In the genomic region with DNA sequence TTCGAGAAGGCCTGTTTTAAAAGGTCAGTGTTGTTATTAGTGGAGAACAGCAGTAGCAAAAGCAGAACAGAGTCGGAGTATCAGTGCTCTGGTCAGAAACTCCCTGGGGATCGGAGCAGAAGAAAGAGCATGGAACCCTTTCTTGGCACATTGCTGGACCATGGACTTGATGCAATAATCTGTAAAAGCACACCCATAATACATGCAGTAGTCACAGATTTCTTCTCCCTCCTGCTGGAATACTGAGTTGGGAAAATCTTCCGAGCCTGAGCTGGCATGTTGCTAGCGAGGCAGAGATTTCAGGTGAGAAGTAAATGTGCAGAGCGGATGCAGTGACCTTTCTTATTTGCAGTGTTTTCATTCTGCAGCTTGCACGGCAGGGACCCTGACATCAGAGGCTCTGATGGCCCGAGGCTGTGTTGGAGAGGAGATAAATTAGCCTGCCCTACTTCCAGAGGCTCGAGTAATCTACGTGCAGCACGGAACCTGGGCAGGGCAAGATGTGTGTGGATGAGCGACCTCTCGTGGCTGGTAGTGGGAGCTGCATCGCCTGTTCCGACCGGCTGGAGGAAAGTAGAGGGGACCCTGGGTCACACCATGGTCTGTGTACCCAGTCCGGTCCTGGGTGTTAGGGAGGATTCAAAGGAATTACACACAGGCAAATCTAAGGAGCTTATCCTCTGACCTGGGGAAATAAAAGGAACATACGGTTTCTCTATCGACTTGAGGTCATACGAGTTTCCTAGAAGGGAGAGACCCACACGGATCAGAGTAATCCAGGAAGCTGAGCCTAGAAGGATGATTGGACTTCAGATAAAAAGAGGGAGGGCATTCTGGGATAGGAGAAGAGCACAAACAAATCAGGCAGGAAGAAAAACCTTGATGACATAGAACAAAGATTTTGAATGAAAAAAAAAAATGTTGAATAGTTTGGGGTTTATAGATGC, we compare ENCODE assay signal across 8 cellular contexts.
DNase-seq lines count a peak whose midpoint lies in the region; ATAC-seq and TF ChIP-seq lines count a peak whose summit lies in the region.

No MANE protein-coding gene starts in this region.

- no peaks in the 10 kb centered on the region for H3K9me3 Mint-ChIP-seq in dendritic cell treated with granulocyte-macrophage colony-stimulating factor and Interleukin-4, amounts not matched to agents 40 ng/mL and 50 ng/mL, for 4 days

- H3K4me1 Mint-ChIP-seq in dendritic cell treated with granulocyte-macrophage colony-stimulating factor and Interleukin-4, amounts not matched to agents 40 ng/mL and 50 ng/mL, for 4 days (ENCODE audit: low read depth) = peaks cover 20% of the 10 kb centered on the region

- no peaks in the 10 kb centered on the region for H3K27me3 ChIP-seq in liver (ENCODE audit: control insufficient read depth in 4 of 4, insufficient read depth in 4 of 4, low read length in 3 of 4)

- peaks cover 13% of the 10 kb centered on the region for H3K27me3 Mint-ChIP-seq in dendritic cell treated with granulocyte-macrophage colony-stimulating factor and Interleukin-4, amounts not matched to agents 40 ng/mL and 50 ng/mL, for 4 days

- H3K27ac Mint-ChIP-seq in dendritic cell treated with granulocyte-macrophage colony-stimulating factor and Interleukin-4, amounts not matched to agents 40 ng/mL and 50 ng/mL, for 4 days = peak overlapping the region; percentile 47

- peaks cover 0 to 16% (median 10%) of the 10 kb centered on the region in 4 donors for H3K4me1 ChIP-seq in liver (ENCODE audit: control insufficient read depth in 4 of 4, insufficient read depth in 4 of 4, low read length in 3 of 4)

- peak; percentile 94 for TF ChIP-seq CTCF in liver (IDR thresholded peaks at IDR 0.05; ENCODE audit: low read depth, low read length, missing input control)

- ATAC-seq in HG03060 (IDR thresholded peaks at IDR 0.05; ENCODE audit: low read depth, unreplicated experiment) = peak; percentile 47

- H3K27ac ChIP-seq in liver (ENCODE audit: low read depth in 1 of 2, low read length in 2 of 2) = no peak overlapping the region

- no peaks in the 10 kb centered on the region for H3K36me3 Mint-ChIP-seq in dendritic cell treated with granulocyte-macrophage colony-stimulating factor and Interleukin-4, amounts not matched to agents 40 ng/mL and 50 ng/mL, for 4 days (ENCODE audit: low read depth)

- intact Hi-C loops in dendritic cell treated with granulocyte-macrophage colony-stimulating factor and Interleukin-4, amounts not matched to agents 40 ng/mL and 50 ng/mL, for 4 days (cut with micrococcal nuclease) = loop anchor here (2.0 to 10.0 kb wide), 3 partner anchors 122 to 630 kb away; no protein-coding TSS in a partner anchor

- peak overlapping the region; percentile 21 for H3K4me3 Mint-ChIP-seq in dendritic cell treated with granulocyte-macrophage colony-stimulating factor and Interleukin-4, amounts not matched to agents 40 ng/mL and 50 ng/mL, for 4 days

- H3K4me3 ChIP-seq in liver (ENCODE audit: low read depth in 1 of 3, low read length in 3 of 3) = no peak overlapping the region

- no peaks in the 10 kb centered on the region for H3K36me3 ChIP-seq in liver (ENCODE audit: control insufficient read depth in 4 of 4, insufficient read depth in 3 of 4, low read depth in 1 of 4, low read length in 3 of 4)

- DNase-seq in activated gamma-delta T cell treated with Interleukin-2 at 50 U/mL for 16 hours (peak; percentile 48), activated gamma-delta T cell (lab: John Stamatoyannopoulos, UW) (no peak), NCI-H460 (ENCODE audit: extremely low read depth, low read depth) (peak; percentile 67)
- peak; percentile 57 for DNase-seq in activated CD4-positive, alpha-beta T cell treated with anti-CD3 and anti-CD28 coated beads, Interleukin-2, amount 50 U/mL, for 1 hour
- peak; percentile 41 to 69 (median 52) for DNase-seq in stimulated activated CD4-positive, alpha-beta T cell treated with anti-CD3 and anti-CD28 coated beads, TNF-alpha, amount 100 ng/mL, for 24 hours (ENCODE audit: low read depth in 3 of 3)

- peak overlapping the region in 1 of 2 donors; percentile 49 for H3K9ac ChIP-seq in liver (ENCODE audit: low read depth in 1 of 2, low read length in 2 of 2)

- TF ChIP-seq RAD21 in liver (IDR thresholded peaks at IDR 0.05) = peak; percentile 91 to 98

- no peaks in the 10 kb centered on the region for H3K9me3 ChIP-seq in liver (ENCODE audit: control insufficient read depth in 4 of 4, low read length in 3 of 4)

- WGBS in liver = 26% methylated on average over 21 of the region's 21 CpGs

TF ChIP-seq in liver, 16 proteins besides CTCF, POLR2A, EP300 and RAD21:
- TF ChIP-seq, protein P1, sequence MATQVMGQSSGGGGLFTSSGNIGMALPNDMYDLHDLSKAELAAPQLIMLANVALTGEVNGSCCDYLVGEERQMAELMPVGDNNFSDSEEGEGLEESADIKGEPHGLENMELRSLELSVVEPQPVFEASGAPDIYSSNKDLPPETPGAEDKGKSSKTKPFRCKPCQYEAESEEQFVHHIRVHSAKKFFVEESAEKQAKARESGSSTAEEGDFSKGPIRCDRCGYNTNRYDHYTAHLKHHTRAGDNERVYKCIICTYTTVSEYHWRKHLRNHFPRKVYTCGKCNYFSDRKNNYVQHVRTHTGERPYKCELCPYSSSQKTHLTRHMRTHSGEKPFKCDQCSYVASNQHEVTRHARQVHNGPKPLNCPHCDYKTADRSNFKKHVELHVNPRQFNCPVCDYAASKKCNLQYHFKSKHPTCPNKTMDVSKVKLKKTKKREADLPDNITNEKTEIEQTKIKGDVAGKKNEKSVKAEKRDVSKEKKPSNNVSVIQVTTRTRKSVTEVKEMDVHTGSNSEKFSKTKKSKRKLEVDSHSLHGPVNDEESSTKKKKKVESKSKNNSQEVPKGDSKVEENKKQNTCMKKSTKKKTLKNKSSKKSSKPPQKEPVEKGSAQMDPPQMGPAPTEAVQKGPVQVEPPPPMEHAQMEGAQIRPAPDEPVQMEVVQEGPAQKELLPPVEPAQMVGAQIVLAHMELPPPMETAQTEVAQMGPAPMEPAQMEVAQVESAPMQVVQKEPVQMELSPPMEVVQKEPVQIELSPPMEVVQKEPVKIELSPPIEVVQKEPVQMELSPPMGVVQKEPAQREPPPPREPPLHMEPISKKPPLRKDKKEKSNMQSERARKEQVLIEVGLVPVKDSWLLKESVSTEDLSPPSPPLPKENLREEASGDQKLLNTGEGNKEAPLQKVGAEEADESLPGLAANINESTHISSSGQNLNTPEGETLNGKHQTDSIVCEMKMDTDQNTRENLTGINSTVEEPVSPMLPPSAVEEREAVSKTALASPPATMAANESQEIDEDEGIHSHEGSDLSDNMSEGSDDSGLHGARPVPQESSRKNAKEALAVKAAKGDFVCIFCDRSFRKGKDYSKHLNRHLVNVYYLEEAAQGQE (IDR thresholded peaks at IDR 0.05) = no peak
- TF ChIP-seq TAF1 (conservative IDR thresholded peaks at IDR 0.05) = no peak
- TF ChIP-seq HNF4A (conservative IDR thresholded peaks at IDR 0.05) = peak in 1 of 2 donors; percentile 29
- TF ChIP-seq RXRA (IDR thresholded peaks at IDR 0.05) = peak in 1 of 2 donors; percentile 54
- TF ChIP-seq SP1 (IDR thresholded peaks at IDR 0.05) = no peak
- TF ChIP-seq, protein P2, sequence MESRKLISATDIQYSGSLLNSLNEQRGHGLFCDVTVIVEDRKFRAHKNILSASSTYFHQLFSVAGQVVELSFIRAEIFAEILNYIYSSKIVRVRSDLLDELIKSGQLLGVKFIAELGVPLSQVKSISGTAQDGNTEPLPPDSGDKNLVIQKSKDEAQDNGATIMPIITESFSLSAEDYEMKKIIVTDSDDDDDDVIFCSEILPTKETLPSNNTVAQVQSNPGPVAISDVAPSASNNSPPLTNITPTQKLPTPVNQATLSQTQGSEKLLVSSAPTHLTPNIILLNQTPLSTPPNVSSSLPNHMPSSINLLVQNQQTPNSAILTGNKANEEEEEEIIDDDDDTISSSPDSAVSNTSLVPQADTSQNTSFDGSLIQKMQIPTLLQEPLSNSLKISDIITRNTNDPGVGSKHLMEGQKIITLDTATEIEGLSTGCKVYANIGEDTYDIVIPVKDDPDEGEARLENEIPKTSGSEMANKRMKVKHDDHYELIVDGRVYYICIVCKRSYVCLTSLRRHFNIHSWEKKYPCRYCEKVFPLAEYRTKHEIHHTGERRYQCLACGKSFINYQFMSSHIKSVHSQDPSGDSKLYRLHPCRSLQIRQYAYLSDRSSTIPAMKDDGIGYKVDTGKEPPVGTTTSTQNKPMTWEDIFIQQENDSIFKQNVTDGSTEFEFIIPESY (IDR thresholded peaks at IDR 0.05) = no peak
- no peak for TF ChIP-seq FOXA1 (IDR thresholded peaks at IDR 0.05)
- TF ChIP-seq HNF4G (IDR thresholded peaks at IDR 0.05) = no peak
- no peak for TF ChIP-seq EGR1 (IDR thresholded peaks at IDR 0.05; ENCODE audit: low read depth in 2 of 2)
- no peak for TF ChIP-seq NR2F2 (IDR thresholded peaks at IDR 0.05)
- TF ChIP-seq FOXA2 (IDR thresholded peaks at IDR 0.05) = no peak
TF ChIP-seq in liver: peak in this region for 2.
